ENCODE assay signal across 8 cellular contexts in genomic region chr2:61793389-61793836, GRCh38.
DNase-seq lines count a peak whose midpoint lies in the region; ATAC-seq and TF ChIP-seq lines count a peak whose summit lies in the region.

No MANE protein-coding gene starts in this region.

- H3K9me3 ChIP-seq in AG04450 (ENCODE audit: control insufficient read depth, insufficient read depth, low read length), result no peaks in the 10 kb centered on the region
- H3K9me3 ChIP-seq in HUES64 (ENCODE audit: insufficient read depth, low read depth, low read length), result no peaks in the 10 kb centered on the region
- H3K9me3 ChIP-seq in right cardiac atrium (ENCODE audit: control insufficient read depth, low read length), result no peaks in the 10 kb centered on the region
- H3K9me3 ChIP-seq in gastrocnemius medialis, result no peaks in the 10 kb centered on the region

- peaks cover 11% of the 10 kb centered on the region for H3K27me3 Mint-ChIP-seq in activated naive CD8-positive, alpha-beta T cell treated with anti-CD3 and anti-CD28 coated beads, Interleukin-2, amount 50 U/mL, for 24 hours

- ATAC-seq in GM19025 (IDR thresholded peaks at IDR 0.05; ENCODE audit: low read depth, unreplicated experiment) (peak; percentile 58), right cardiac atrium (peak; percentile 68 to 75), gastrocnemius medialis (peak; percentile 83 to 95)
- peak; percentile 95 for ATAC-seq in activated naive CD8-positive, alpha-beta T cell treated with anti-CD3 and anti-CD28 coated beads, Interleukin-2, amount 50 U/mL, for 24 hours

- H3K27me3 ChIP-seq in AG04450 (ENCODE audit: control insufficient read depth, insufficient read depth, low read length), result peaks cover 4% of the 10 kb centered on the region
- H3K27me3 ChIP-seq in HUES64 (ENCODE audit: insufficient read depth, low read length), result peaks cover 5% of the 10 kb centered on the region; the same call in 1 of the 2 replicates
- H3K27me3 ChIP-seq in right cardiac atrium (ENCODE audit: control insufficient read depth, insufficient read depth), result no peaks in the 10 kb centered on the region
- H3K27me3 ChIP-seq in gastrocnemius medialis, result no peaks in the 10 kb centered on the region

- WGBS in HUES64, result 11% methylated on average over 20 of the region's 20 CpGs
- WGBS in right cardiac atrium, result 11% methylated on average over 20 of the region's 20 CpGs

- in situ Hi-C loops in gastrocnemius medialis (cut with MboI; ENCODE audit: low sequenced_read_pairs in 4 of 4), result no loop called here

- CTCF ChIA-PET in AG04450 (lab: Charles Lee), result interaction anchor here (0.7 to 0.9 kb wide), 8 partner anchors 12 to 1211 kb away, joined by 3 to 7 read pairs (median 4); no protein-coding TSS in a partner anchor

- H3K4me3 Mint-ChIP-seq in activated naive CD8-positive, alpha-beta T cell treated with anti-CD3 and anti-CD28 coated beads, Interleukin-2, amount 50 U/mL, for 24 hours, result peak overlapping the region; percentile 51

- no peaks in the 10 kb centered on the region for H3K36me3 Mint-ChIP-seq in activated naive CD8-positive, alpha-beta T cell treated with anti-CD3 and anti-CD28 coated beads, Interleukin-2, amount 50 U/mL, for 24 hours (ENCODE audit: low read depth)

- intact Hi-C loops in right cardiac atrium (cut with DNase I) (no loop called here), gastrocnemius medialis (cut with DNase I; ENCODE audit: low total_unique reads) (loop anchor here (1.0 kb wide), 1 partner anchor 134 kb away; no protein-coding TSS in a partner anchor)

- H3K27ac ChIP-seq in AG04450 (ENCODE audit: low read depth, low read length) (no peak overlapping the region), HUES64 (ENCODE audit: low read depth, low read length) (no peak overlapping the region), right cardiac atrium (ENCODE audit: low read length) (no peak overlapping the region), gastrocnemius medialis (no peak overlapping the region)

- no peak for TF ChIP-seq POLR2A in gastrocnemius medialis (IDR thresholded peaks at IDR 0.05)

- H3K9ac ChIP-seq in HUES64 (ENCODE audit: low read depth, low read length), result no peak overlapping the region

- no peaks in the 10 kb centered on the region for H3K36me3 ChIP-seq in HUES64 (ENCODE audit: insufficient read depth, low read length)
- no peaks in the 10 kb centered on the region for H3K36me3 ChIP-seq in gastrocnemius medialis

- peaks cover 7% of the 10 kb centered on the region for H3K4me1 Mint-ChIP-seq in activated naive CD8-positive, alpha-beta T cell treated with anti-CD3 and anti-CD28 coated beads, Interleukin-2, amount 50 U/mL, for 24 hours

- H3K4me3 ChIP-seq in AG04450 (ENCODE audit: low read depth, low read length) (peak overlapping the region; percentile 31), HUES64 (ENCODE audit: low read length) (peak overlapping the region; percentile 58), right cardiac atrium (ENCODE audit: low read length) (no peak overlapping the region), gastrocnemius medialis (peak overlapping the region; percentile 3 to 45 (median 34))

- peak; percentile 7 for DNase-seq in AG04450 (ENCODE audit: low read depth, low spot score)
- peak; percentile 5 to 37 for DNase-seq in SW 1271 (lab: John Stamatoyannopoulos, UW)
- peak; percentile 79 for DNase-seq in activated naive CD8-positive, alpha-beta T cell treated with anti-CD3 and anti-CD28 coated beads, Interleukin-2, amount 50 U/mL, for 24 hours
- peak; percentile 54 to 81 (median 72) for DNase-seq in right cardiac atrium
- DNase-seq in gastrocnemius medialis, result peak; percentile 26 to 64
- DNase-seq in NCI-H226, result no peak

- TF ChIP-seq CTCF in AG04450 (IDR thresholded peaks at IDR 0.05; ENCODE audit: low read depth, low read length) (peak; percentile 59), gastrocnemius medialis (IDR thresholded peaks at IDR 0.05 in 4 of 5, conservative IDR thresholded peaks at IDR 0.05 in 1 of 5) (peak; percentile 63 to 77 (median 67))

- H3K9me3 Mint-ChIP-seq in activated naive CD8-positive, alpha-beta T cell treated with anti-CD3 and anti-CD28 coated beads, Interleukin-2, amount 50 U/mL, for 24 hours, result no peaks in the 10 kb centered on the region

- POLR2A ChIA-PET in AG04450 (lab: Yijun Ruan, JAX), result interaction anchor here (0.6 kb wide), 1 partner anchor 253 kb away, joined by 4 read pairs; no protein-coding TSS in a partner anchor

- H3K27ac Mint-ChIP-seq in activated naive CD8-positive, alpha-beta T cell treated with anti-CD3 and anti-CD28 coated beads, Interleukin-2, amount 50 U/mL, for 24 hours, result no peak overlapping the region

- no peaks in the 10 kb centered on the region for H3K4me1 ChIP-seq in HUES64 (ENCODE audit: insufficient read depth, low read length)
- H3K4me1 ChIP-seq in right cardiac atrium (ENCODE audit: control insufficient read depth, insufficient read depth, low read length), result no peaks in the 10 kb centered on the region
- H3K4me1 ChIP-seq in gastrocnemius medialis, result no peaks in the 10 kb centered on the region
